Comparison of ENCODE assay signal across 12 cellular contexts in genomic region chr3:17322106-17322793, GRCh38.
A peak's percentile ranks its signal among the peaks of the same experiment; 100 is the strongest.
DNase-seq lines count a peak whose midpoint lies in the region; ATAC-seq, FAIRE-seq and TF ChIP-seq lines count a peak whose summit lies in the region.
"Had no signal": no experiment of that assay in that cellular context is flagged by ENCODE, and none has a peak within 500 bp of the region (broad histone marks: within the 10 kb centered on the region; RNA-seq: fewer than 3 reads in every experiment).

No MANE protein-coding gene starts in this region.

- H3K9me3 Mint-ChIP-seq in T-helper 2 cell treated with Interferon-gamma antibody and Interleukin-4, amounts not matched to agents 5 μg/mL and 100 μg/mL, for 36 hours, result no peaks in the 10 kb centered on the region
- H3K9me3 Mint-ChIP-seq: neural progenitor cell had no signal

- TF ChIP-seq CTCF in D721Med (IDR thresholded peaks at IDR 0.05; ENCODE audit: insufficient read depth, missing control alignments), result no peak

- FAIRE-seq in D721Med (lab: Jason Lieb, UNC), result no peak
- FAIRE-seq: bronchial epithelial cell had no signal

- ATAC-seq in GM18505 (IDR thresholded peaks at IDR 0.05; ENCODE audit: unreplicated experiment) (peak; percentile 58), HG02678 (IDR thresholded peaks at IDR 0.05; ENCODE audit: unreplicated experiment) (peak; percentile 60), GM21381 (IDR thresholded peaks at IDR 0.05; ENCODE audit: unreplicated experiment) (no peak)

- H3K4me1 Mint-ChIP-seq in T-helper 2 cell treated with Interferon-gamma antibody and Interleukin-4, amounts not matched to agents 5 μg/mL and 100 μg/mL, for 36 hours (ENCODE audit: low read depth), result peaks cover 18% of the 10 kb centered on the region
- H3K4me1 Mint-ChIP-seq: neural progenitor cell had no signal

- no peak for TF ChIP-seq POLR2A in GM18505 (IDR thresholded peaks at IDR 0.05; ENCODE audit: borderline replicate concordance, extremely low read depth, insufficient read depth, insufficient read length)

- H3K36me3 ChIP-seq in BLaER1 (no peaks in the 10 kb centered on the region; the same call in 1 of the 2 replicates), SJCRH30 (no peaks in the 10 kb centered on the region)
- H3K36me3 ChIP-seq: neural progenitor cell had no signal

- peaks cover 1% of the 10 kb centered on the region for H3K36me3 Mint-ChIP-seq in T-helper 2 cell treated with Interferon-gamma antibody and Interleukin-4, amounts not matched to agents 5 μg/mL and 100 μg/mL, for 36 hours (ENCODE audit: low read depth)
- H3K36me3 Mint-ChIP-seq: neural progenitor cell had no signal

- no peaks in the 10 kb centered on the region for H4K20me1 ChIP-seq in BLaER1

- peak overlapping the region; percentile 17; the same call in 1 of the 2 replicates for H3K4me2 ChIP-seq in BLaER1
- H3K4me2 ChIP-seq: neural progenitor cell had no signal

- H3K27ac Mint-ChIP-seq in T-helper 2 cell treated with Interferon-gamma antibody and Interleukin-4, amounts not matched to agents 5 μg/mL and 100 μg/mL, for 36 hours, result no peak overlapping the region
- H3K27ac Mint-ChIP-seq: neural progenitor cell had no signal

- H3K9me3 ChIP-seq in BLaER1, result no peaks in the 10 kb centered on the region
- no peaks in the 10 kb centered on the region for H3K9me3 ChIP-seq in SJCRH30 (replicated peaks)

- H3K4me1 ChIP-seq in BLaER1, result peaks cover 13% of the 10 kb centered on the region
- no peaks in the 10 kb centered on the region for H3K4me1 ChIP-seq in SJCRH30
- H3K4me1 ChIP-seq: neural progenitor cell had no signal

- DNase-seq in T-helper 2 cell treated with Interferon-gamma antibody and Interleukin-4, amounts not matched to agents 5 μg/mL and 100 μg/mL, for 36 hours (ENCODE audit: low spot score), result no peak
- DNase-seq in D721Med (ENCODE audit: insufficient read length, low spot score), result no peak
- DNase-seq in effector CD8-positive, alpha-beta T cell (lab: John Stamatoyannopoulos, UW), result no peak
- DNase-seq in SJCRH30, result no peak
- DNase-seq: AML-193, NCI-H1694 had no signal

- H3K9ac ChIP-seq in BLaER1, result no peak overlapping the region
- H3K9ac ChIP-seq: neural progenitor cell had no signal

- H3K4me3 ChIP-seq in BLaER1, result no peak overlapping the region
- no peak overlapping the region for H3K4me3 ChIP-seq in SJCRH30
- H3K4me3 ChIP-seq: neural progenitor cell had no signal

- no peaks in the 10 kb centered on the region for H3K27me3 ChIP-seq in BLaER1
- no peaks in the 10 kb centered on the region for H3K27me3 ChIP-seq in SJCRH30
- H3K27me3 ChIP-seq: neural progenitor cell had no signal

- H3K27me3 Mint-ChIP-seq in T-helper 2 cell treated with Interferon-gamma antibody and Interleukin-4, amounts not matched to agents 5 μg/mL and 100 μg/mL, for 36 hours (ENCODE audit: low read depth), result no peaks in the 10 kb centered on the region

- H3K4me3 Mint-ChIP-seq in T-helper 2 cell treated with Interferon-gamma antibody and Interleukin-4, amounts not matched to agents 5 μg/mL and 100 μg/mL, for 36 hours, result peak overlapping the region; percentile 52
- H3K4me3 Mint-ChIP-seq: neural progenitor cell had no signal

- H3K27ac ChIP-seq in BLaER1 (no peak overlapping the region), SJCRH30 (no peak overlapping the region)
- H3K27ac ChIP-seq: neural progenitor cell had no signal
